8 cellular contexts compared by ENCODE assay signal in the genomic region with DNA sequence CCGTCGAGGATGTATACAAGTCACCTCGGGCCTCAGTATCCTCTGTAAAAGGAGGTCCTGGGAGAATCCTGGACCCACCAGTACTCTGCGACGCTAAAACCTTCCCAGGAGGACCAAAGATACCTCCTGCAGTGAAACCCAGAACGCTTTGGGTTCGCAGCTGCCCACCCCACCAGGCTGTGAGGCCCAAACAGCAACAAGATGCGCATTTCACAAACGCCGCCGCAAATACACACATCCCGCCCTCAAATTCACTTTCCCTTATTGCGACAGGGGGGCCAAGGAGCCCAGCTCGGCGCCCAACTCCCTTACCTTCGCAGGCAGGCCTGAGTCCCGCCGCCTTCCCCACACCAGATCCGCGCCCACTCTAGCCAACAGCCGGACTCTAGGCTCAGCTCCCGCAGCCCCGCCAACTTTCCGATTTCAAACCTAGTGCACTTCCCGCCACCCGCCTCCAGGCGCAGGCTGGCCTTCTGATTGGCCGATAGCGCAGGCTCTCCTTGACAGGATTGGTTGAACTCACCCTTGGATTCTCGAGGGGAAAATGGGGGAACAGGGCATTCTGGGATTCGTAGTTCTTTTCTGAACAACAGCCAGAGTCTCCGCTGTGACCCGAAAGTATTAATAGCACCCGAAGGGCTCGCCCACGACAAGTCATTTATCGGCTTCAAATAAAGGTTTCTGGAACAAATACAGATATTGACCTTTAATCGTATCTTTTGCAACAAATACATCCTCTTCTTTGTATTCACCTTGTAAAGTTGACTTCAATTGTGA. TPM values are rescaled to one million over a fixed set of nuclear protein-coding genes. Genes with fewer than 3 reads are reported as not detected.
A peak's percentile ranks its signal among the peaks of the same experiment; 100 is the strongest.
DNase-seq lines count a peak whose midpoint lies in the region; ATAC-seq and TF ChIP-seq lines count a peak whose summit lies in the region.

A gene with protein sequence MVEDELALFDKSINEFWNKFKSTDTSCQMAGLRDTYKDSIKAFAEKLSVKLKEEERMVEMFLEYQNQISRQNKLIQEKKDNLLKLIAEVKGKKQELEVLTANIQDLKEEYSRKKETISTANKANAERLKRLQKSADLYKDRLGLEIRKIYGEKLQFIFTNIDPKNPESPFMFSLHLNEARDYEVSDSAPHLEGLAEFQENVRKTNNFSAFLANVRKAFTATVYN (minus strand): TSS at position 425 of the 777 bp plus-strand sequence. CDS start 911 bp downstream, outside the sequence.

- no peak for TF ChIP-seq CTCF in epithelial cell of proximal tubule (conservative IDR thresholded peaks at IDR 0.05; ENCODE audit: low read depth, low read length)

- DNase-seq in DMS114 treated with DMSO at 0.1 percent for 48 hours (lab: John Stamatoyannopoulos, UW; ENCODE audit: unreplicated experiment), result peak; percentile 86
- peak; percentile 93 for DNase-seq in HuH-7.5 (ENCODE audit: low spot score)
- peak; percentile 96 for DNase-seq in OCI-M1 (lab: John Stamatoyannopoulos, UW)
- DNase-seq in activated T-cell treated with anti-CD3 and anti-CD28 coated beads for 1 hour (ENCODE audit: low read depth), result peak; percentile 77
- DNase-seq in epithelial cell of proximal tubule (ENCODE audit: low read depth), result peak; percentile 36
- peak; percentile 90 for DNase-seq in mucosa of gallbladder (ENCODE audit: low spot score)
- DNase-seq in stimulated activated CD8-positive, alpha-beta memory T cell treated with anti-CD3 and anti-CD28 coated beads, Interleukin-4, amount 100 ng/mL, for 24 hours (ENCODE audit: low read depth), result peak; percentile 76

- H3K4me3 ChIP-seq in epithelial cell of proximal tubule (ENCODE audit: low read depth, low read length), result peak within 1 kb of the TSS; percentile 85

- ATAC-seq in GM21528 (IDR thresholded peaks at IDR 0.05; ENCODE audit: low FRiP score, unreplicated experiment), result peak; percentile 99

RNA-seq across cellular contexts. Expression of the gene that starts here (rescaled TPM):
- total RNA-seq in epithelial cell of proximal tubule (39.7 and 42.1 TPM in 2 replicates), mucosa of gallbladder (0.49 TPM)

Comparison
In these comparisons a context has a peak if more than half of its experiments do, and no peak if none do; other contexts are left out.
1. Peak in every context shown above with its lines: DNase-seq, ATAC-seq and H3K4me3 ChIP-seq.
2. RNA of the gene that starts here (total RNA-seq): 39.7 to 42.1 TPM in epithelial cell of proximal tubule; 0.49 TPM in mucosa of gallbladder (single experiment); every median in the first group is over 10 times any median in the second.
3. Peak in DNase-seq in mucosa of gallbladder; RNA of the gene not detected or under 1 TPM.
4. DNase-seq: peak in every context shown above with its lines; median percentile 96 in OCI-M1; 93 in HuH-7.5; 90 in mucosa of gallbladder; 86 in DMS114 treated with DMSO at 0.1 percent for 48 hours; 77 in activated T-cell treated with anti-CD3 and anti-CD28 coated beads for 1 hour; 76 in stimulated activated CD8-positive, alpha-beta memory T cell treated with anti-CD3 and anti-CD28 coated beads, Interleukin-4, amount 100 ng/mL, for 24 hours; 36 in epithelial cell of proximal tubule.